In genomic region chr1:158101455-158101854, GRCh38 we compare ENCODE assay signal across 19 cellular contexts.
"Had no signal": no experiment of that assay in that cellular context is flagged by ENCODE, and none has a peak within 500 bp of the region (broad histone marks: within the 10 kb centered on the region; RNA-seq: fewer than 3 reads in every experiment).

No MANE protein-coding gene starts in this region.

- H3K27ac Mint-ChIP-seq: activated CD8-positive, alpha-beta T cell treated with anti-CD3 and anti-CD28 coated beads for 36 hours; activated T-cell treated with anti-CD3 and anti-CD28 coated beads, Interleukin-2, amount 50 U/mL, for 72 hours; effector memory CD8-positive, alpha-beta T cell had no signal

- H3K27ac ChIP-seq: pancreas, testis, uterus, WERI-Rb-1 had no signal

- H3K36me3 ChIP-seq: pancreas, uterus had no signal

- H3K4me3 Mint-ChIP-seq: activated CD8-positive, alpha-beta T cell treated with anti-CD3 and anti-CD28 coated beads for 36 hours; activated T-cell treated with anti-CD3 and anti-CD28 coated beads, Interleukin-2, amount 50 U/mL, for 72 hours; effector memory CD8-positive, alpha-beta T cell; neural crest cell had no signal

- H3K9me3 ChIP-seq: pancreas, testis, uterus had no signal

- H3K27me3 ChIP-seq: pancreas, testis, uterus had no signal

- DNase-seq: activated CD4-positive, alpha-beta T cell treated with anti-CD3 and anti-CD28 coated beads for 4 hours; activated CD8-positive, alpha-beta memory T cell treated with anti-CD3 and anti-CD28 coated beads, Interleukin-2, amount 50 U/mL, for 4 hours; activated CD8-positive, alpha-beta T cell treated with anti-CD3 and anti-CD28 coated beads for 36 hours; activated naive CD4-positive, alpha-beta T cell; activated T-cell treated with anti-CD3 and anti-CD28 coated beads, Interleukin-2, amount 50 U/mL, for 72 hours; central memory CD4-positive, alpha-beta T cell; cortex of kidney; effector memory CD8-positive, alpha-beta T cell; erythroblast; glutamatergic neuron; pancreas; stimulated activated CD4-positive, alpha-beta T cell treated with anti-CD3 and anti-CD28 coated beads, Interleukin-4, amount 100 ng/mL, for 1 hour; stimulated activated CD8-positive, alpha-beta memory T cell treated with anti-CD3 and anti-CD28 coated beads, Interleukin-4, amount 100 ng/mL, for 48 hours; stimulated activated naive CD8-positive, alpha-beta T cell treated with anti-CD3 and anti-CD28 coated beads, Interleukin-15, Interleukin-2, amounts not matched to agents 100 U/mL and 50 U/mL, for 24 hours; T-helper 1 cell; testis; uterus; WERI-Rb-1 had no signal

- ATAC-seq: effector memory CD8-positive, alpha-beta T cell; pancreas had no signal

- H3K4me3 ChIP-seq: pancreas, testis, uterus had no signal

- H3K4me1 ChIP-seq: pancreas, testis, uterus had no signal

- H3K9me3 Mint-ChIP-seq: activated CD8-positive, alpha-beta T cell treated with anti-CD3 and anti-CD28 coated beads for 36 hours; activated T-cell treated with anti-CD3 and anti-CD28 coated beads, Interleukin-2, amount 50 U/mL, for 72 hours; effector memory CD8-positive, alpha-beta T cell; neural crest cell had no signal
